8 cellular contexts compared by ENCODE assay signal in genomic region chr2:235493402-235493774, GRCh38. TPM values are rescaled to one million over a fixed set of nuclear protein-coding genes. Genes with fewer than 3 reads are reported as not detected.
DNase-seq lines count a peak whose midpoint lies in the region; ATAC-seq and TF ChIP-seq lines count a peak whose summit lies in the region.

No MANE protein-coding gene starts in this region.

- H3K27ac ChIP-seq in colonic mucosa = peak overlapping the region; percentile 44
- peak overlapping the region; percentile 49 for H3K27ac ChIP-seq in mesodermal cell (ENCODE audit: low read depth, low read length, severe bottlenecking)
- peak overlapping the region; percentile 71 to 80 for H3K27ac ChIP-seq in uterus
- no peak overlapping the region for H3K27ac ChIP-seq in effector memory CD4-positive, alpha-beta T cell (ENCODE audit: insufficient read depth, low read length, poor library complexity, severe bottlenecking)

- H3K4me3 ChIP-seq in AG09309 (ENCODE audit: control insufficient read depth, low read depth, low read length) = peak overlapping the region; percentile 47
- peak overlapping the region; percentile 51 for H3K4me3 ChIP-seq in colonic mucosa
- H3K4me3 ChIP-seq in mesodermal cell (ENCODE audit: extremely low read depth, insufficient read depth, low read length, poor library complexity, severe bottlenecking) = peak overlapping the region; percentile 44
- peak overlapping the region; percentile 13 to 77 for H3K4me3 ChIP-seq in uterus
- H3K4me3 ChIP-seq in effector memory CD4-positive, alpha-beta T cell (ENCODE audit: insufficient read depth, low read depth, low read length, poor library complexity, severe bottlenecking) = no peak overlapping the region

- no peaks in the 10 kb centered on the region for H3K27me3 ChIP-seq in colonic mucosa
- H3K27me3 ChIP-seq in uterus = no peaks in the 10 kb centered on the region
- peaks cover 2% of the 10 kb centered on the region for H3K27me3 ChIP-seq in effector memory CD4-positive, alpha-beta T cell (replicated peaks; ENCODE audit: control insufficient read depth, insufficient read depth, low read length, poor library complexity, severe bottlenecking)

- no peaks in the 10 kb centered on the region for H3K9me3 ChIP-seq in colonic mucosa
- no peaks in the 10 kb centered on the region for H3K9me3 ChIP-seq in mesodermal cell (ENCODE audit: control insufficient read depth, low read length)
- H3K9me3 ChIP-seq in uterus = no peaks in the 10 kb centered on the region
- H3K9me3 ChIP-seq in effector memory CD4-positive, alpha-beta T cell (ENCODE audit: control insufficient read depth, low read length) = no peaks in the 10 kb centered on the region

- DNase-seq in AG09309 (ENCODE audit: low read depth) (no peak), HT-29 (ENCODE audit: low spot score) (peak; percentile 30), colonic mucosa (no peak), uterus (no peak), NCI-H774 (lab: John Stamatoyannopoulos, UW) (no peak)
- DNase-seq in effector memory CD4-positive, alpha-beta T cell = no peak

- H3K36me3 ChIP-seq in colonic mucosa (no peaks in the 10 kb centered on the region), mesodermal cell (ENCODE audit: control insufficient read depth, insufficient read depth, low read length) (peaks cover 5% of the 10 kb centered on the region), uterus (no peaks in the 10 kb centered on the region)
- H3K36me3 ChIP-seq in effector memory CD4-positive, alpha-beta T cell (ENCODE audit: control insufficient read depth, insufficient read depth, low read length) = no peaks in the 10 kb centered on the region

- 2 to 8% methylated on average over 25 to 33 of the region's 33 CpGs for WGBS in mesodermal cell (ENCODE audit: insufficient coverage in 2 of 2), 2 experiments

- TF ChIP-seq CTCF in AG09309 (IDR thresholded peaks at IDR 0.05; ENCODE audit: control insufficient read depth, insufficient read depth, low read depth, low read length, missing control alignments) = no peak
- TF ChIP-seq CTCF in colonic mucosa (IDR thresholded peaks at IDR 0.05) = no peak
- TF ChIP-seq CTCF in uterus (IDR thresholded peaks at IDR 0.05) = no peak

- intact Hi-C loops in colonic mucosa (cut with DNase I) (loop anchor here (5.0 to 10.0 kb wide), 3 partner anchors 179 to 359 kb away; no protein-coding TSS in a partner anchor), uterus (cut with DNase I; ENCODE audit: low total_unique reads) (no loop called here)

- H3K9ac ChIP-seq in colonic mucosa (ENCODE audit: low read depth in 2 of 2, low read length in 2 of 2) = peak overlapping the region; percentile 55 to 64

- no peak for ATAC-seq in HG03045 (IDR thresholded peaks at IDR 0.05; ENCODE audit: unreplicated experiment)

- peaks cover 4% of the 10 kb centered on the region for H3K4me1 ChIP-seq in colonic mucosa
- peaks cover 19% of the 10 kb centered on the region for H3K4me1 ChIP-seq in mesodermal cell (ENCODE audit: control insufficient read depth, insufficient read depth, low read length, poor library complexity, severe bottlenecking)
- peaks cover 0 to 19% of the 10 kb centered on the region in 2 donors for H3K4me1 ChIP-seq in uterus
- no peaks in the 10 kb centered on the region for H3K4me1 ChIP-seq in effector memory CD4-positive, alpha-beta T cell (ENCODE audit: control insufficient read depth, insufficient read depth, low read length, poor library complexity, severe bottlenecking)

- TF ChIP-seq POLR2A in uterus (IDR thresholded peaks at IDR 0.05) = no peak

RNA-seq across cellular contexts. Expression of gene AGAP1, which starts 0.5 kb away (rescaled TPM):
- 31.1 and 44.8 TPM in 2 replicates for total RNA-seq in HT-29 (2014; rRNA removed; shearing (Covaris generic))
- total RNA-seq in colonic mucosa = 10 to 100 TPM; 62.1 to 62.9 TPM
- 20.6 TPM for polyA plus RNA-seq in mesodermal cell (2013, experiment 1 of 2)
- 17.3 TPM for polyA plus RNA-seq in mesodermal cell (2013, experiment 2 of 2)
- total RNA-seq in uterus = 10 to 100 TPM in 3 of 4 donors, 1 to 10 TPM in 1; 5.3 to 30.6 (median 19.2) TPM
